8 cellular contexts compared by ENCODE assay signal in the genomic region with DNA sequence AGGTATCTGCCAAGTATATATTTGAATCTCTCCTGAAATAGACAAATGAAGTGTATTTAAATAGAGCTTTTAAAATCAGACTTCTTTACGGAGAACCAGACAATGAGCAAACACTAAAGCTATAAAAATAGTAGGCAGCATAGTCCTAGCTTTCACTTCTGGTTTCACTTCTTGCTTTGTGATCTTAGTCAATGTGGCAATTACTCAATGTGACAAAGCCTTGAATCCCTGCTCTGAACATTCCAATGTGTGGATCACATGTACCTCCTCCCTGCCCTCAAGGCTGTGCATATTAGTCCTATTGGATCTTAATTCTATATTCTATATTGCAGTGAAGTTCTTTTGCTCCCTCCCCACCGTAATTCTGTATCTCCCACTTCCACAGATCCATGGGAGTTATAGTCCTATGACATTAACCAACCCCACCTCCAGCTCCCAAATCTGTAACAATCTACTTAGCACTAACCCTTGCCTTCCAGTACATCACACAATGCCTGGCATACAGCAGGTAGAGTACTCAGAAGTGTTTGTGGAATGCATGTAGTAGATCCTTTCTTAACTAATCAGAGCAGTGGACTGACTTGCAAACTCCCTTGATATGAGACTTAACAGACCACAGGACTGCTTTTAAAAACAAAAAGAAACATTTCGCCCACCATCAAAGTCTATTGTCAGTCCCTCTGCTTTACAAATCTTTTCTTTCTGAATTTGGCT. TPM values are rescaled to one million over a fixed set of nuclear protein-coding genes. Genes with fewer than 3 reads are reported as not detected.
DNase-seq lines count a peak whose midpoint lies in the region; ATAC-seq lines count a peak whose summit lies in the region.

No MANE protein-coding gene starts in this region.

- ATAC-seq in GM21381 (IDR thresholded peaks at IDR 0.05; ENCODE audit: unreplicated experiment) (peak; percentile 72), HG03565 (IDR thresholded peaks at IDR 0.05; ENCODE audit: unreplicated experiment) (peak; percentile 81)
- peak; percentile 80 for ATAC-seq in activated naive CD8-positive, alpha-beta T cell treated with anti-CD3 and anti-CD28 coated beads, Interleukin-2, amount 10 ng/mL, durations not matched to agents 7 days and 5 days (ENCODE audit: low read depth)

- peak overlapping the region; percentile 69 for H3K4me3 Mint-ChIP-seq in activated naive CD8-positive, alpha-beta T cell treated with anti-CD3 and anti-CD28 coated beads, Interleukin-2, amount 10 ng/mL, durations not matched to agents 7 days and 5 days

- H3K27me3 Mint-ChIP-seq in activated naive CD8-positive, alpha-beta T cell treated with anti-CD3 and anti-CD28 coated beads, Interleukin-2, amount 10 ng/mL, durations not matched to agents 7 days and 5 days: no peaks in the 10 kb centered on the region

- H3K9me3 Mint-ChIP-seq in activated naive CD8-positive, alpha-beta T cell treated with anti-CD3 and anti-CD28 coated beads, Interleukin-2, amount 10 ng/mL, durations not matched to agents 7 days and 5 days: no peaks in the 10 kb centered on the region

- POLR2A ChIA-PET in activated naive CD8-positive, alpha-beta T cell treated with anti-CD3 and anti-CD28 coated beads, Interleukin-2, amount 10 ng/mL, durations not matched to agents 7 days and 5 days (lab: Charles Lee): interaction anchor here (1.0 to 1.2 kb wide), 2 partner anchors 11 to 116 kb away, joined by 3 read pairs; no protein-coding TSS in a partner anchor

- DNase-seq in EL (peak; percentile 84), kidney glomerular epithelial cell (lab: John Stamatoyannopoulos, UW) (peak; percentile 67), UCSD-AML1 (lab: John Stamatoyannopoulos, UW; ENCODE audit: unreplicated experiment) (no peak), NCI-H2107 treated with DMSO at 0.1 percent for 48 hours (lab: John Stamatoyannopoulos, UW; ENCODE audit: unreplicated experiment) (no peak), NCI-H2227 treated with DMSO at 0.1 percent for 48 hours (lab: John Stamatoyannopoulos, UW) (no peak)
- DNase-seq in activated naive CD8-positive, alpha-beta T cell treated with anti-CD3 and anti-CD28 coated beads, Interleukin-2, amount 10 ng/mL, durations not matched to agents 7 days and 5 days: no peak

- H3K27ac Mint-ChIP-seq in activated naive CD8-positive, alpha-beta T cell treated with anti-CD3 and anti-CD28 coated beads, Interleukin-2, amount 10 ng/mL, durations not matched to agents 7 days and 5 days: peak overlapping the region; percentile 67

- peaks cover 24% of the 10 kb centered on the region for H3K4me1 Mint-ChIP-seq in activated naive CD8-positive, alpha-beta T cell treated with anti-CD3 and anti-CD28 coated beads, Interleukin-2, amount 10 ng/mL, durations not matched to agents 7 days and 5 days

- peaks cover 6% of the 10 kb centered on the region for H3K36me3 Mint-ChIP-seq in activated naive CD8-positive, alpha-beta T cell treated with anti-CD3 and anti-CD28 coated beads, Interleukin-2, amount 10 ng/mL, durations not matched to agents 7 days and 5 days

RNA-seq across cellular contexts. Expression of gene CP, which starts 24.3 kb away (rescaled TPM):
- total RNA-seq in activated naive CD8-positive, alpha-beta T cell treated with anti-CD3 and anti-CD28 coated beads, Interleukin-2, amount 10 ng/mL, durations not matched to agents 7 days and 5 days: not detected

Comparison
In these comparisons a context has a peak if more than half of its experiments do, and no peak if none do; other contexts are left out.
1. DNase-seq: peak in EL (single experiment) and kidney glomerular epithelial cell (single experiment); none in activated naive CD8-positive, alpha-beta T cell treated with anti-CD3 and anti-CD28 coated beads, Interleukin-2, amount 10 ng/mL, durations not matched to agents 7 days and 5 days (single experiment), UCSD-AML1 (single experiment), NCI-H2107 treated with DMSO at 0.1 percent for 48 hours (single experiment) and NCI-H2227 treated with DMSO at 0.1 percent for 48 hours (single experiment).
2. Peak in every context shown above with its lines, with median percentiles within 50 percentile points of each other: ATAC-seq.